Comparison of ENCODE assay signal across 18 cellular contexts in genomic region chr15:63943829-63944680, GRCh38.
DNase-seq lines count a peak whose midpoint lies in the region; ATAC-seq, FAIRE-seq and TF ChIP-seq lines count a peak whose summit lies in the region.
"Had no signal": no experiment of that assay in that cellular context is flagged by ENCODE, and none has a peak within 500 bp of the region (broad histone marks: within the 10 kb centered on the region; RNA-seq: fewer than 3 reads in every experiment).

No MANE protein-coding gene starts in this region.

- H3K4me1 Mint-ChIP-seq in astrocyte (ENCODE audit: low read depth, unreplicated experiment) = peaks cover 10% of the 10 kb centered on the region
- peaks cover 12 to 34% (median 23%) of the 10 kb centered on the region in 4 donors for H3K4me1 Mint-ChIP-seq in naive thymus-derived CD8-positive, alpha-beta T cell

- no peak for ATAC-seq in upper lobe of left lung (ENCODE audit: low FRiP score in 2 of 2)
- no peak for ATAC-seq in naive thymus-derived CD8-positive, alpha-beta T cell

- H3K27ac Mint-ChIP-seq in astrocyte (ENCODE audit: unreplicated experiment) = peak overlapping the region; percentile 58
- H3K27ac Mint-ChIP-seq in naive thymus-derived CD8-positive, alpha-beta T cell = peak overlapping the region in 2 of 10 donors; percentile 8 to 39

- peaks cover 10 to 14% of the 10 kb centered on the region in 2 donors for H3K4me1 ChIP-seq in breast epithelium
- peaks cover 20% of the 10 kb centered on the region for H3K4me1 ChIP-seq in mammary epithelial cell (ENCODE audit: insufficient read depth, low read length)
- peaks cover 9% of the 10 kb centered on the region for H3K4me1 ChIP-seq in astrocyte (ENCODE audit: insufficient read depth, low read length)
- peaks cover 30 to 44% (median 36%) of the 10 kb centered on the region in 4 donors for H3K4me1 ChIP-seq in upper lobe of left lung
- H3K4me1 ChIP-seq: A549 had no signal

- CTCF ChIA-PET in mammary epithelial cell (lab: Charles Lee; ENCODE audit: low non-redundant PET) = no interaction called here

- no TSS peak for BruUV-seq in mammary epithelial cell (replicated peaks; lab: Mats Ljungman, UMichigan)

- H3K27me3 Mint-ChIP-seq in astrocyte (ENCODE audit: low read depth, unreplicated experiment) = peaks cover 13% of the 10 kb centered on the region
- H3K27me3 Mint-ChIP-seq in naive thymus-derived CD8-positive, alpha-beta T cell = no peaks in the 10 kb centered on the region

- no peak for FAIRE-seq in astrocyte (lab: Jason Lieb, UNC)
- FAIRE-seq: A549 had no signal

- TF ChIP-seq EP300 in upper lobe of left lung (IDR thresholded peaks at IDR 0.05) = no peak

- H3K36me3 ChIP-seq in breast epithelium (no peaks in the 10 kb centered on the region), mammary epithelial cell (ENCODE audit: insufficient read depth, low read length) (no peaks in the 10 kb centered on the region), astrocyte (ENCODE audit: insufficient read depth, low read length) (no peaks in the 10 kb centered on the region), upper lobe of left lung (no peaks in the 10 kb centered on the region)
- H3K36me3 ChIP-seq: HAP-1 had no signal

- H2AFZ ChIP-seq in mammary epithelial cell (ENCODE audit: low read depth, low read length) = no peak overlapping the region
- no peak overlapping the region for H2AFZ ChIP-seq in astrocyte (ENCODE audit: low read depth, low read length)

- H3K27me3 ChIP-seq in breast epithelium = no peaks in the 10 kb centered on the region
- no peaks in the 10 kb centered on the region for H3K27me3 ChIP-seq in mammary epithelial cell (ENCODE audit: insufficient read depth, low read length)
- H3K27me3 ChIP-seq in astrocyte (ENCODE audit: insufficient read depth, low read length) = no peaks in the 10 kb centered on the region
- no peaks in the 10 kb centered on the region for H3K27me3 ChIP-seq in upper lobe of left lung

- POLR2A ChIA-PET in naive thymus-derived CD8-positive, alpha-beta T cell (lab: Charles Lee) = interaction anchor here (1.1 to 2.1 kb wide), 3 partner anchors 32 to 111 kb away, joined by 3 to 6 read pairs (median 3); no protein-coding TSS in a partner anchor

- no peak for TF ChIP-seq POLR2A in breast epithelium (IDR thresholded peaks at IDR 0.05)
- no peak for TF ChIP-seq POLR2A in upper lobe of left lung (IDR thresholded peaks at IDR 0.05)

- H3K9ac ChIP-seq in mammary epithelial cell (ENCODE audit: insufficient read depth, low read length) (no peak overlapping the region), astrocyte (ENCODE audit: low read length) (no peak overlapping the region)

- H3K4me3 Mint-ChIP-seq in astrocyte (ENCODE audit: unreplicated experiment) = no peak overlapping the region
- no peak overlapping the region for H3K4me3 Mint-ChIP-seq in naive thymus-derived CD8-positive, alpha-beta T cell
- H3K4me3 Mint-ChIP-seq: IgD-negative memory B cell had no signal

- H3K4me3 ChIP-seq in breast epithelium (no peak overlapping the region), mammary epithelial cell (replicated peaks in 1 of 3; ENCODE audit: insufficient read depth in 1 of 3, low read depth in 2 of 3, low read length in 3 of 3) (no peak overlapping the region), astrocyte (ENCODE audit: insufficient read depth, low read depth, low read length) (no peak overlapping the region), upper lobe of left lung (no peak overlapping the region)
- H3K4me3 ChIP-seq: A549, HAP-1 had no signal

- H3K36me3 Mint-ChIP-seq in astrocyte (ENCODE audit: low read depth, unreplicated experiment) = no peaks in the 10 kb centered on the region
- no peaks in the 10 kb centered on the region for H3K36me3 Mint-ChIP-seq in naive thymus-derived CD8-positive, alpha-beta T cell

- no peak for TF ChIP-seq CTCF in breast epithelium (IDR thresholded peaks at IDR 0.05)
- TF ChIP-seq CTCF in mammary epithelial cell (conservative IDR thresholded peaks at IDR 0.05 in 1 of 2, IDR thresholded peaks at IDR 0.05 in 1 of 2; ENCODE audit: extremely low read depth in 1 of 2, insufficient read depth in 1 of 2, low read depth in 1 of 2, low read length in 2 of 2) = no peak
- no peak for TF ChIP-seq CTCF in astrocyte (IDR thresholded peaks at IDR 0.05; ENCODE audit: insufficient read depth, low read depth, low read length)
- TF ChIP-seq CTCF in upper lobe of left lung (IDR thresholded peaks at IDR 0.05) = no peak

- peaks cover 3% of the 10 kb centered on the region for H3K9me3 Mint-ChIP-seq in astrocyte (ENCODE audit: unreplicated experiment)
- H3K9me3 Mint-ChIP-seq in naive thymus-derived CD8-positive, alpha-beta T cell = no peaks in the 10 kb centered on the region
- H3K9me3 Mint-ChIP-seq: IgD-negative memory B cell had no signal

- dilution Hi-C loops in mammary epithelial cell (cut with HindIII; ENCODE audit: low sequenced_read_pairs) = no loop called here

- H3K27ac ChIP-seq in breast epithelium (peak overlapping the region; percentile 94), mammary epithelial cell (ENCODE audit: insufficient read depth, low read depth, low read length) (no peak overlapping the region), astrocyte (ENCODE audit: low read depth, low read length) (no peak overlapping the region), upper lobe of left lung (peak overlapping the region in 3 of 4 donors; percentile 15 to 48 (median 45))
- H3K27ac ChIP-seq: A549 had no signal

- H4K20me1 ChIP-seq in mammary epithelial cell (ENCODE audit: insufficient read depth, low read length) (no peaks in the 10 kb centered on the region), astrocyte (ENCODE audit: insufficient read depth, low read length) (no peaks in the 10 kb centered on the region)

- no peaks in the 10 kb centered on the region for H3K79me2 ChIP-seq in mammary epithelial cell (ENCODE audit: insufficient read depth, low read length)
- H3K79me2 ChIP-seq in astrocyte (ENCODE audit: insufficient read depth, low read length) = no peaks in the 10 kb centered on the region

- in situ Hi-C loops in mammary epithelial cell (cut with MboI; ENCODE audit: low sequenced_read_pairs in 2 of 2) = no loop called here

- intact Hi-C loops in breast epithelium (cut with DNase I; ENCODE audit: low total_unique reads) = no loop called here
- intact Hi-C loops in mammary epithelial cell (cut with micrococcal nuclease) = no loop called here

- 85% methylated on average over 9 of the region's 9 CpGs for WGBS in mammary epithelial cell (ENCODE audit: low coverage, missing lambda C conversion rate)
- WGBS in upper lobe of left lung, 2 donors = 83 to 94% methylated on average over 9 of the region's 9 CpGs

- no peak for DNase-seq in breast epithelium (ENCODE audit: low spot score in 2 of 2)
- no peak for DNase-seq in mammary epithelial cell
- DNase-seq in astrocyte (ENCODE audit: low read depth) = no peak
- DNase-seq in islet precursor cell = peak; percentile 28
- no peak for DNase-seq in upper lobe of left lung
- no peak for DNase-seq in SIG-M5 treated with dmso at 0.1 percent for 504 hours (lab: John Stamatoyannopoulos, UW; ENCODE audit: unreplicated experiment)
- no peak for DNase-seq in naive thymus-derived CD8-positive, alpha-beta T cell
- no peak for DNase-seq in SKM-1 (lab: John Stamatoyannopoulos, UW; ENCODE audit: unreplicated experiment)
- DNase-seq: C1 segment of cervical spinal cord, DMS 273 treated with DMSO at 0.1 percent for 48 hours, GDM1, NCI-H187, NCI-H226, NCI-H524 treated with DMSO at 0.1 percent for 48 hours, SHP77 treated with DMSO at 0.1 percent for 48 hours had no signal

- no peak overlapping the region for H3K4me2 ChIP-seq in mammary epithelial cell (ENCODE audit: insufficient read depth, low read depth, low read length)
- H3K4me2 ChIP-seq in astrocyte (ENCODE audit: low read length) = no peak overlapping the region

- H3K9me3 ChIP-seq in breast epithelium = no peaks in the 10 kb centered on the region
- H3K9me3 ChIP-seq in mammary epithelial cell (replicated peaks; ENCODE audit: insufficient read depth, low read length) = no peaks in the 10 kb centered on the region
- no peaks in the 10 kb centered on the region for H3K9me3 ChIP-seq in astrocyte (ENCODE audit: insufficient read depth, low read depth, low read length)
- H3K9me3 ChIP-seq in upper lobe of left lung = no peaks in the 10 kb centered on the region
- H3K9me3 ChIP-seq: A549, HAP-1 had no signal

Comparison
In these comparisons a context has a peak if more than half of its experiments do, and no peak if none do; other contexts are left out.
1. H3K27ac ChIP-seq: peak in breast epithelium (2 of 2) and upper lobe of left lung (3 of 4); none in mammary epithelial cell (single experiment) and astrocyte (single experiment).